ENCODE assay signal across 1 cellular context in genomic region chr17:43531955-43532354, GRCh38.
TF ChIP-seq lines count a peak whose summit lies in the region.

No MANE protein-coding gene starts in this region.

TF ChIP-seq in SK-N-SH, 30 proteins besides CTCF, POLR2A, EP300 and RAD21 (continued from another document):
- TF ChIP-seq, protein P1, sequence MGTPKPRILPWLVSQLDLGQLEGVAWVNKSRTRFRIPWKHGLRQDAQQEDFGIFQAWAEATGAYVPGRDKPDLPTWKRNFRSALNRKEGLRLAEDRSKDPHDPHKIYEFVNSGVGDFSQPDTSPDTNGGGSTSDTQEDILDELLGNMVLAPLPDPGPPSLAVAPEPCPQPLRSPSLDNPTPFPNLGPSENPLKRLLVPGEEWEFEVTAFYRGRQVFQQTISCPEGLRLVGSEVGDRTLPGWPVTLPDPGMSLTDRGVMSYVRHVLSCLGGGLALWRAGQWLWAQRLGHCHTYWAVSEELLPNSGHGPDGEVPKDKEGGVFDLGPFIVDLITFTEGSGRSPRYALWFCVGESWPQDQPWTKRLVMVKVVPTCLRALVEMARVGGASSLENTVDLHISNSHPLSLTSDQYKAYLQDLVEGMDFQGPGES (IDR thresholded peaks at IDR 0.05; ENCODE audit: low read depth, low read length), result no peak
- TF ChIP-seq FOSL2 (IDR thresholded peaks at IDR 0.05; ENCODE audit: borderline replicate concordance, low read depth) (peak; percentile 3; the same call in 1 of the 2 replicates), RCOR1 (IDR thresholded peaks at IDR 0.05; ENCODE audit: low read length) (no peak), JUND (IDR thresholded peaks at IDR 0.05) (no peak), EZH2phosphoT487 (IDR thresholded peaks at IDR 0.05; ENCODE audit: borderline replicate concordance, low read depth) (no peak)
- TF ChIP-seq, protein P2, sequence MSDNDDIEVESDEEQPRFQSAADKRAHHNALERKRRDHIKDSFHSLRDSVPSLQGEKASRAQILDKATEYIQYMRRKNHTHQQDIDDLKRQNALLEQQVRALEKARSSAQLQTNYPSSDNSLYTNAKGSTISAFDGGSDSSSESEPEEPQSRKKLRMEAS (IDR thresholded peaks at IDR 0.05; ENCODE audit: low read depth), result no peak
